1 cellular context compared by ENCODE assay signal in the genomic region with DNA sequence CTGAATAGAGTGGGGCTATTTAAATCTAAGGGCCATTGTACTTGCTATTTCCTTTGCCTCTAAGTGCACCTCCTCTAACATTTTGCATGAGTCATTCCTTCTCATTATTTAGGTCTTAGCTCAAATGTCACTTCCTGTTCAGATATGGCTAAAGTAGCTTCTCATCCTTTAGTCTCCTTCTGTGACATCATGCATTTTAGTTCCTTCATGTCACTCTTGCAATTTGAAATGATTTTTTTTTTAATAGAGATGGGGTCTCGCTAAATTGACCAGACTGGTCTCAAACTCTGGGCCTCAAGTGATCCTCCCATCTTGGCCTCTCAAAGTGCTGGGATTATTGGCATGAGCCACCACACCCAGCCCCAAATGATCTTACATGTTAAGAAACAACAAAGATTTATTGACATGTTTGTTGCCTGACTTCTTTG.
TF ChIP-seq lines count a peak whose summit lies in the region.

No MANE protein-coding gene starts in this region.

TF ChIP-seq in HepG2, 621 proteins besides CTCF, POLR2A, EP300 and RAD21:
- no peak for TF ChIP-seq ZNF550 (CRISPR knock-in tag; IDR thresholded peaks at IDR 0.05; ENCODE audit: borderline replicate concordance)
- TF ChIP-seq HNRNPUL1 (IDR thresholded peaks at IDR 0.05; ENCODE audit: low read depth, low read length) = no peak
- 0 out of 2 replicates have a peak, but pooled peaks have one; percentile 17 for TF ChIP-seq CREB1 (IDR thresholded peaks at IDR 0.05)
- TF ChIP-seq CREB1 (CRISPR knock-in tag; IDR thresholded peaks at IDR 0.05) = no peak
- no peak for TF ChIP-seq NCOA2 (CRISPR knock-in tag; IDR thresholded peaks at IDR 0.05)
- TF ChIP-seq, protein P1, sequence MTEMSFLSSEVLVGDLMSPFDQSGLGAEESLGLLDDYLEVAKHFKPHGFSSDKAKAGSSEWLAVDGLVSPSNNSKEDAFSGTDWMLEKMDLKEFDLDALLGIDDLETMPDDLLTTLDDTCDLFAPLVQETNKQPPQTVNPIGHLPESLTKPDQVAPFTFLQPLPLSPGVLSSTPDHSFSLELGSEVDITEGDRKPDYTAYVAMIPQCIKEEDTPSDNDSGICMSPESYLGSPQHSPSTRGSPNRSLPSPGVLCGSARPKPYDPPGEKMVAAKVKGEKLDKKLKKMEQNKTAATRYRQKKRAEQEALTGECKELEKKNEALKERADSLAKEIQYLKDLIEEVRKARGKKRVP (CRISPR knock-in tag; IDR thresholded peaks at IDR 0.05) = no peak
